1 cellular context compared by ENCODE assay signal in genomic region chr1:20192871-20193411, GRCh38.
TF ChIP-seq lines count a peak whose summit lies in the region.

No MANE protein-coding gene starts in this region.

TF ChIP-seq in K562, 482 proteins besides CTCF, POLR2A, EP300 and RAD21:
- peak; percentile 70; the same call in 1 of the 2 replicates for TF ChIP-seq ZNF584 (CRISPR knock-in tag; IDR thresholded peaks at IDR 0.05; ENCODE audit: low read depth)
- TF ChIP-seq TEAD1 (CRISPR knock-in tag; IDR thresholded peaks at IDR 0.05): 0 out of 4 replicates have a peak, but pooled peaks of 1 of the 2 experiments have one; percentile 19
- no peak for TF ChIP-seq HNRNPLL (IDR thresholded peaks at IDR 0.05; ENCODE audit: low read depth, low read length, poor library complexity, severe bottlenecking)
